In the genomic region with DNA sequence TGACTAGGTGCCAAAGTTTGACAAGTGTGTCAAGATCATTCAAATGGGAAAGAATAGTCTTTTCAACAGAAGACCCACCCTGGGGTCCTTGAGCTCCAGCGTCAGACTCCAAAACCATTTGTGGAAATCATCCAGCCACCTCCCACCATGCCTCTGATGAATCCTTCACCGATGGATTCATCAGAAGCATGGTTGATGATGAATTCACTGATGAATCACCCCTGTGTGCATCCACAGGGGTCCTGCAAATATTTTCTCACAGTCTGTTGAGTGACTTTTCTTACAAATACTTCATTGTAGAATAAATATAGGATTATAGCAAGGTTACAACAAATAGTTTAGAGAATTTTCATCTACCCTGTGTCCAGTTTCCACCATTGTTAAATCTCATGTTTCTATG, we compare ENCODE assay signal across 21 cellular contexts. TPM values are rescaled to one million over a fixed set of nuclear protein-coding genes. Genes with fewer than 3 reads are reported as not detected.
"Had no signal": no experiment of that assay in that cellular context is flagged by ENCODE, and none has a peak within 500 bp of the region (broad histone marks: within the 10 kb centered on the region; RNA-seq: fewer than 3 reads in every experiment).

No MANE protein-coding gene starts in this region.

- H3K9me3 ChIP-seq: heart right ventricle, prostate gland, thoracic aorta had no signal

- H3K36me3 ChIP-seq: heart right ventricle, prostate gland, thoracic aorta had no signal

- H3K4me1 ChIP-seq: heart right ventricle, prostate gland had no signal

- ATAC-seq: activated CD8-positive, alpha-beta T cell treated with anti-CD3 and anti-CD28 coated beads, Interleukin-2, amount 10 ng/mL, durations not matched to agents 7 days and 5 days; effector memory CD8-positive, alpha-beta T cell; heart right ventricle; left lobe of liver; sciatic nerve had no signal

- H3K4me3 ChIP-seq: heart right ventricle, prostate gland, thoracic aorta had no signal

- DNase-seq: activated B cell treated with CpG ODN at 0.5 μM for 24 hours; activated CD4-positive, alpha-beta T cell treated with anti-CD3 and anti-CD28 coated beads for 48 hours; activated CD8-positive, alpha-beta memory T cell treated with anti-CD3 and anti-CD28 coated beads, Interleukin-2, amount 50 U/mL, for 48 hours; activated CD8-positive, alpha-beta T cell treated with anti-CD3 and anti-CD28 coated beads, Interleukin-2, amount 10 ng/mL, durations not matched to agents 7 days and 5 days; activated gamma-delta T cell treated with Interleukin-2 at 50 U/mL for 16 hours; amniotic stem cell; dermis blood vessel endothelial cell; effector memory CD8-positive, alpha-beta T cell; heart right ventricle; midbrain; stimulated activated CD4-positive, alpha-beta T cell treated with anti-CD3 and anti-CD28 coated beads, Interleukin-1b, Interleukin-23, amount 100 ng/mL, for 48 hours had no signal

- H3K27ac ChIP-seq: heart right ventricle, prostate gland, thoracic aorta had no signal

RNA-seq across cellular contexts. Expression of a gene that starts 4.3 kb away (rescaled TPM):
- total RNA-seq: activated B cell treated with CpG ODN at 0.5 μM for 24 hours; activated CD8-positive, alpha-beta T cell treated with anti-CD3 and anti-CD28 coated beads, Interleukin-2, amount 10 ng/mL, durations not matched to agents 7 days and 5 days; fibroblast of lung; frontal cortex; heart right ventricle; lung microvascular endothelial cell; myocyte; osteoblast; prostate gland; sciatic nerve; T-helper 2 cell treated with Interferon-gamma antibody and Interleukin-4, amounts not matched to agents 100 ng/mL and 5 ng/mL, for 36 hours; thoracic aorta had no signal

RNA-seq across cellular contexts. Expression of a gene that starts 5.7 kb away (rescaled TPM):
- total RNA-seq: activated B cell treated with CpG ODN at 0.5 μM for 24 hours; activated CD8-positive, alpha-beta T cell treated with anti-CD3 and anti-CD28 coated beads, Interleukin-2, amount 10 ng/mL, durations not matched to agents 7 days and 5 days; dermis blood vessel endothelial cell; fibroblast of lung; frontal cortex; heart right ventricle; lung microvascular endothelial cell; myocyte; osteoblast; sciatic nerve; T-helper 2 cell treated with Interferon-gamma antibody and Interleukin-4, amounts not matched to agents 100 ng/mL and 5 ng/mL, for 36 hours had no signal

RNA-seq across cellular contexts. Expression of a gene that starts 16.6 kb away (rescaled TPM):
- total RNA-seq: activated B cell treated with CpG ODN at 0.5 μM for 24 hours; activated CD8-positive, alpha-beta T cell treated with anti-CD3 and anti-CD28 coated beads, Interleukin-2, amount 10 ng/mL, durations not matched to agents 7 days and 5 days; fibroblast of lung; frontal cortex; heart right ventricle; lung microvascular endothelial cell; myocyte; osteoblast; sciatic nerve; T-helper 2 cell treated with Interferon-gamma antibody and Interleukin-4, amounts not matched to agents 100 ng/mL and 5 ng/mL, for 36 hours; thoracic aorta had no signal

RNA-seq across cellular contexts. Expression of a gene that starts 36.7 kb away (rescaled TPM):
- total RNA-seq: activated B cell treated with CpG ODN at 0.5 μM for 24 hours; activated CD8-positive, alpha-beta T cell treated with anti-CD3 and anti-CD28 coated beads, Interleukin-2, amount 10 ng/mL, durations not matched to agents 7 days and 5 days; dermis blood vessel endothelial cell; fibroblast of lung; frontal cortex; heart right ventricle; lung microvascular endothelial cell; myocyte; osteoblast; sciatic nerve; T-helper 2 cell treated with Interferon-gamma antibody and Interleukin-4, amounts not matched to agents 100 ng/mL and 5 ng/mL, for 36 hours; thoracic aorta had no signal

RNA-seq across cellular contexts. Expression of a gene that starts 39.8 kb away (rescaled TPM):
- total RNA-seq: activated B cell treated with CpG ODN at 0.5 μM for 24 hours; activated CD8-positive, alpha-beta T cell treated with anti-CD3 and anti-CD28 coated beads, Interleukin-2, amount 10 ng/mL, durations not matched to agents 7 days and 5 days; dermis blood vessel endothelial cell; fibroblast of lung; frontal cortex; heart right ventricle; lung microvascular endothelial cell; myocyte; osteoblast; prostate gland; sciatic nerve; T-helper 2 cell treated with Interferon-gamma antibody and Interleukin-4, amounts not matched to agents 100 ng/mL and 5 ng/mL, for 36 hours had no signal
